ENCODE assay signal across 17 cellular contexts in the genomic region with DNA sequence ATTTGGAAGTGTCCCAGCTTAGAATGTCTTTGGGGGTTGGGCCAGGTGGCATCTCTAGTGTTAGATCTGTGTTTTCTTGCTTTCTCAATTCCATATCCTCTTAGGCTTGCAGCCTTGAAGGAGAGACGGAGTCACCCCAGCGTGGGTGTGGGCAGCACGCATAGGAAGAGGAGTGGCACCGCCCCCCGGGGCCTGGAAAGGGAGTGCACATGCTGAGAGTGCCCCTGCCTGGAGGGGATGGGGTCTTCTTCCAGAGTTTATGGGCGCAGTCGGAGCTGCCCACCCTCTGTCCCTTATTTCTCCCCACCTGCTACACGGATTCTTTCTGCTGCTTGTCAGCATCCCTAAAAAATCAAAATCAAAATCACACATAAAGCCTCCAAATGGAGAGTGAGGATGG.
DNase-seq lines count a peak whose midpoint lies in the region; ATAC-seq and TF ChIP-seq lines count a peak whose summit lies in the region.
"Had no signal": no experiment of that assay in that cellular context is flagged by ENCODE, and none has a peak within 500 bp of the region (broad histone marks: within the 10 kb centered on the region; RNA-seq: fewer than 3 reads in every experiment).

No MANE protein-coding gene starts in this region.

- H3K9me2 ChIP-seq in MM.1S (replicated peaks; ENCODE audit: insufficient read depth, low read length) = no peaks in the 10 kb centered on the region
- H3K9me2 ChIP-seq in SU-DHL-6 (replicated peaks; ENCODE audit: insufficient read depth, low read length) = no peaks in the 10 kb centered on the region

- peaks cover 28% of the 10 kb centered on the region for H3K4me1 Mint-ChIP-seq in neural progenitor cell
- H3K4me1 Mint-ChIP-seq: GM23338 had no signal

- H3K9me3 ChIP-seq in MM.1S (replicated peaks; ENCODE audit: insufficient read depth, low read length) = no peaks in the 10 kb centered on the region
- H3K9me3 ChIP-seq in SU-DHL-6 (ENCODE audit: insufficient read depth, low read length) = no peaks in the 10 kb centered on the region
- no peaks in the 10 kb centered on the region for H3K9me3 ChIP-seq in neural progenitor cell (ENCODE audit: low read depth)
- no peaks in the 10 kb centered on the region for H3K9me3 ChIP-seq in spleen
- H3K9me3 ChIP-seq in osteoblast (ENCODE audit: low read depth, low read length) = no peaks in the 10 kb centered on the region
- H3K9me3 ChIP-seq: BLaER1 treated with 17β-estradiol and CSF1 and Interleukin-3, amounts not matched to agents 10 nM and 100 nM had no signal

- H2AFZ ChIP-seq in MM.1S (ENCODE audit: low read length) = no peak overlapping the region
- H2AFZ ChIP-seq in SU-DHL-6 (ENCODE audit: low read depth, low read length, severe bottlenecking) = no peak overlapping the region
- no peak overlapping the region for H2AFZ ChIP-seq in neural progenitor cell (replicated peaks)
- H2AFZ ChIP-seq in osteoblast (ENCODE audit: low read length) = no peak overlapping the region
- H2AFZ ChIP-seq: GM23338 had no signal

- H3K27ac ChIP-seq in MM.1S (ENCODE audit: low read length) = no peak overlapping the region
- H3K27ac ChIP-seq in SU-DHL-6 (ENCODE audit: low read depth, low read length) = peak overlapping the region; percentile 56
- H3K27ac ChIP-seq in neural progenitor cell = no peak overlapping the region
- H3K27ac ChIP-seq in spleen = no peak overlapping the region
- no peak overlapping the region for H3K27ac ChIP-seq in osteoblast (ENCODE audit: low read depth, low read length)
- H3K27ac ChIP-seq: BLaER1 treated with 17β-estradiol and CSF1 and Interleukin-3, amounts not matched to agents 10 nM and 100 nM; HL-60 had no signal

- whole genome bisulfite sequencing in spleen, 5 donors = 80 to 93% (median 86%) methylated on average over 8 of the region's 8 CpGs

- no peak overlapping the region for H3K4me3 ChIP-seq in MM.1S (ENCODE audit: low read length)
- H3K4me3 ChIP-seq in SU-DHL-6 (ENCODE audit: insufficient read depth, low read length, poor library complexity, severe bottlenecking) = no peak overlapping the region
- H3K4me3 ChIP-seq in neural progenitor cell = no peak overlapping the region
- no peak overlapping the region for H3K4me3 ChIP-seq in spleen
- H3K4me3 ChIP-seq in osteoblast (ENCODE audit: insufficient read depth, low read length) = no peak overlapping the region
- H3K4me3 ChIP-seq: BLaER1 treated with 17β-estradiol and CSF1 and Interleukin-3, amounts not matched to agents 10 nM and 100 nM; GM23338 had no signal

- intact Hi-C loops in spleen (cut with DNase I; ENCODE audit: low total_unique reads) = no loop called here

- TF ChIP-seq CTCF in MM.1S (IDR thresholded peaks at IDR 0.05; ENCODE audit: low read length) = no peak
- no peak for TF ChIP-seq CTCF in SU-DHL-6 (IDR thresholded peaks at IDR 0.05; ENCODE audit: insufficient read depth, low read length, poor library complexity, severe bottlenecking)
- TF ChIP-seq CTCF in neural progenitor cell (IDR thresholded peaks at IDR 0.05) = no peak
- no peak for TF ChIP-seq CTCF in spleen (IDR thresholded peaks at IDR 0.05 in 8 of 11, conservative IDR thresholded peaks at IDR 0.05 in 3 of 11)
- no peak for TF ChIP-seq CTCF in GM13977 (IDR thresholded peaks at IDR 0.05; ENCODE audit: extremely low read depth, insufficient read depth, missing control alignments)
- TF ChIP-seq CTCF in osteoblast (IDR thresholded peaks at IDR 0.05; ENCODE audit: extremely low read depth, low read depth, low read length) = no peak

- no peaks in the 10 kb centered on the region for H3F3A ChIP-seq in MM.1S (ENCODE audit: insufficient read depth, low read length)
- H3F3A ChIP-seq in SU-DHL-6 (ENCODE audit: insufficient read depth) = peaks cover 15% of the 10 kb centered on the region
- H3F3A ChIP-seq in neural progenitor cell (ENCODE audit: low read depth) = no peaks in the 10 kb centered on the region

- in situ Hi-C loops in GM13977 (cut with MboI; ENCODE audit: low pct_unique_long_range_greater_than_20kb, low sequenced_read_pairs, unreplicated experiment) = loop anchor here (25.0 kb wide), 1 partner anchor 262 kb away; no protein-coding TSS in a partner anchor

- H4K20me1 ChIP-seq in MM.1S (ENCODE audit: insufficient read depth, low read length) = no peaks in the 10 kb centered on the region
- H4K20me1 ChIP-seq in SU-DHL-6 (ENCODE audit: low read depth, low read length) = no peaks in the 10 kb centered on the region
- no peaks in the 10 kb centered on the region for H4K20me1 ChIP-seq in neural progenitor cell (ENCODE audit: low read depth)
- no peaks in the 10 kb centered on the region for H4K20me1 ChIP-seq in osteoblast (ENCODE audit: insufficient read depth, low read length)
- H4K20me1 ChIP-seq: BLaER1 treated with 17β-estradiol and CSF1 and Interleukin-3, amounts not matched to agents 10 nM and 100 nM had no signal

- no peak for ATAC-seq in HG03095 (IDR thresholded peaks at IDR 0.05; ENCODE audit: unreplicated experiment)
- ATAC-seq: CD8-positive, alpha-beta T cell; GM23338 had no signal

- no peaks in the 10 kb centered on the region for H3K79me2 ChIP-seq in MM.1S (ENCODE audit: low read length)
- H3K79me2 ChIP-seq in SU-DHL-6 (ENCODE audit: insufficient read depth, low read length) = no peaks in the 10 kb centered on the region
- H3K79me2 ChIP-seq in neural progenitor cell (ENCODE audit: low read depth) = no peaks in the 10 kb centered on the region
- H3K79me2 ChIP-seq in osteoblast (ENCODE audit: insufficient read depth, low read length) = no peaks in the 10 kb centered on the region

- DNase-seq in MM.1S = no peak
- no peak for DNase-seq in neural progenitor cell (ENCODE audit: low spot score)
- DNase-seq in spleen = peak; percentile 70
- DNase-seq in GM13977 (ENCODE audit: low spot score) = no peak
- DNase-seq in NCI-H2227 treated with DMSO at 0.1 percent for 48 hours (lab: John Stamatoyannopoulos, UW) = no peak
- no peak for DNase-seq in osteoblast (ENCODE audit: insufficient read length, low spot score, missing footprints)
- DNase-seq: CD8-positive, alpha-beta T cell; DMS 273 treated with DMSO at 0.1 percent for 48 hours; DMS53; DND-41; HCEC 1CT had no signal

- no peaks in the 10 kb centered on the region for H3K36me3 ChIP-seq in MM.1S (replicated peaks; ENCODE audit: insufficient read depth, low read length)
- no peaks in the 10 kb centered on the region for H3K36me3 ChIP-seq in SU-DHL-6 (ENCODE audit: low read length)
- no peaks in the 10 kb centered on the region for H3K36me3 ChIP-seq in neural progenitor cell
- H3K36me3 ChIP-seq in spleen = no peaks in the 10 kb centered on the region
- no peaks in the 10 kb centered on the region for H3K36me3 ChIP-seq in osteoblast (ENCODE audit: insufficient read depth, low read length)
- H3K36me3 ChIP-seq: BLaER1 treated with 17β-estradiol and CSF1 and Interleukin-3, amounts not matched to agents 10 nM and 100 nM had no signal

- no peak for TF ChIP-seq POLR2A in spleen (IDR thresholded peaks at IDR 0.05)

- peaks cover 5% of the 10 kb centered on the region for H3K27me3 Mint-ChIP-seq in neural progenitor cell (ENCODE audit: insufficient read depth, low read depth)
- H3K27me3 Mint-ChIP-seq: B cell had no signal

- H3K36me3 Mint-ChIP-seq in neural progenitor cell = no peaks in the 10 kb centered on the region
- H3K36me3 Mint-ChIP-seq: CD8-positive, alpha-beta T cell had no signal

- no peaks in the 10 kb centered on the region for H3K9me3 Mint-ChIP-seq in neural progenitor cell
- H3K9me3 Mint-ChIP-seq: CD8-positive, alpha-beta T cell; GM23338 had no signal

- H3K27me3 ChIP-seq in MM.1S (replicated peaks; ENCODE audit: insufficient read depth, low read length) = no peaks in the 10 kb centered on the region
- H3K27me3 ChIP-seq in SU-DHL-6 (ENCODE audit: low read length) = no peaks in the 10 kb centered on the region
- H3K27me3 ChIP-seq in neural progenitor cell = no peaks in the 10 kb centered on the region
- no peaks in the 10 kb centered on the region for H3K27me3 ChIP-seq in spleen (replicated peaks in 1 of 7)
- no peaks in the 10 kb centered on the region for H3K27me3 ChIP-seq in osteoblast (ENCODE audit: insufficient read depth, low read length)
- H3K27me3 ChIP-seq: BLaER1 treated with 17β-estradiol and CSF1 and Interleukin-3, amounts not matched to agents 10 nM and 100 nM had no signal

- 0 out of 2 replicates have a peak, but pooled peaks cover 8% of the 10 kb centered on the region for H3K4me1 ChIP-seq in MM.1S (ENCODE audit: low read length)
- H3K4me1 ChIP-seq in neural progenitor cell = no peaks in the 10 kb centered on the region
- no peaks in the 10 kb centered on the region for H3K4me1 ChIP-seq in spleen
- no peaks in the 10 kb centered on the region for H3K4me1 ChIP-seq in osteoblast (ENCODE audit: insufficient read depth, low read length)

- peak overlapping the region; percentile 5 for H3K27ac Mint-ChIP-seq in neural progenitor cell
- H3K27ac Mint-ChIP-seq: B cell; CD8-positive, alpha-beta T cell had no signal

- H3K4me2 ChIP-seq in MM.1S (ENCODE audit: low read depth, low read length) (peak overlapping the region; percentile 4; the same call in 1 of the 2 replicates), SU-DHL-6 (ENCODE audit: low read depth, low read length, poor library complexity, severe bottlenecking) (peak overlapping the region; percentile 45), neural progenitor cell (no peak overlapping the region), osteoblast (ENCODE audit: insufficient read depth, low read length) (no peak overlapping the region)
- H3K4me2 ChIP-seq: BLaER1 treated with 17β-estradiol and CSF1 and Interleukin-3, amounts not matched to agents 10 nM and 100 nM; GM23338 had no signal

- H3K4me3 Mint-ChIP-seq in neural progenitor cell = no peak overlapping the region
- H3K4me3 Mint-ChIP-seq: B cell; CD8-positive, alpha-beta T cell; GM23338 had no signal

- H3K9ac ChIP-seq in MM.1S (ENCODE audit: low read length) (no peak overlapping the region), SU-DHL-6 (ENCODE audit: low read length) (peak overlapping the region; percentile 17; the same call in 1 of the 2 replicates), neural progenitor cell (no peak overlapping the region)
- H3K9ac ChIP-seq: BLaER1 treated with 17β-estradiol and CSF1 and Interleukin-3, amounts not matched to agents 10 nM and 100 nM had no signal

Comparison
In these comparisons a context has a peak if more than half of its experiments do, and no peak if none do; other contexts are left out.
1. H3K4me2 ChIP-seq: peak in MM.1S (single experiment) and SU-DHL-6 (single experiment); none in neural progenitor cell (single experiment) and osteoblast (single experiment).